Comparison of ENCODE assay signal across 1 cellular context in genomic region chr2:176269319-176270099, GRCh38.
TF ChIP-seq lines count a peak whose summit lies in the region.

Gene MTX2, plus strand, starts transcription at chr2:176269442. Its CDS starts 188 bp downstream, at chr2:176269630.

TF ChIP-seq in HepG2, 621 proteins besides CTCF, POLR2A, EP300 and RAD21 (continued from another document and continues in another):
- peak; percentile 92; the same call in 1 of the 2 replicates for TF ChIP-seq ZNF33B (CRISPR knock-in tag; IDR thresholded peaks at IDR 0.05)
- TF ChIP-seq ATF7-NPFF (CRISPR knock-in tag; IDR thresholded peaks at IDR 0.05; ENCODE audit: low read depth): peak; percentile 98
- peak; percentile 76; the same call in 1 of the 2 replicates for TF ChIP-seq ZNF691 (CRISPR knock-in tag; IDR thresholded peaks at IDR 0.05; ENCODE audit: borderline replicate concordance, low read depth)
- TF ChIP-seq ZNF280B (CRISPR knock-in tag; IDR thresholded peaks at IDR 0.05; ENCODE audit: borderline replicate concordance): peak; percentile 89
- no peak for TF ChIP-seq NBN (conservative IDR thresholded peaks at IDR 0.05)
- TF ChIP-seq ZSCAN31 (CRISPR knock-in tag; IDR thresholded peaks at IDR 0.05; ENCODE audit: low read depth): peak; percentile 98
- peak; percentile 96 for TF ChIP-seq SRY (CRISPR knock-in tag; IDR thresholded peaks at IDR 0.05)
- TF ChIP-seq ZNF850 (CRISPR knock-in tag; conservative IDR thresholded peaks at IDR 0.05): no peak
- TF ChIP-seq KDM2A (CRISPR knock-in tag; IDR thresholded peaks at IDR 0.05; ENCODE audit: borderline replicate concordance, low read depth): peak; percentile 97
- peak; percentile 91; the same call in 1 of the 2 replicates for TF ChIP-seq ZNF337 (CRISPR knock-in tag; IDR thresholded peaks at IDR 0.05; ENCODE audit: borderline replicate concordance, low read depth)
- TF ChIP-seq ATF4 (CRISPR knock-in tag; IDR thresholded peaks at IDR 0.05): peak in 1 of 2 experiments; percentile 66; a peak in 2 of 4 replicates
- TF ChIP-seq KAT7 (CRISPR knock-in tag; IDR thresholded peaks at IDR 0.05; ENCODE audit: borderline replicate concordance): peak; percentile 98
- TF ChIP-seq ZNF484 (CRISPR knock-in tag; IDR thresholded peaks at IDR 0.05; ENCODE audit: borderline replicate concordance, low read depth): peak; percentile 72; the same call in 1 of the 2 replicates
- peak; percentile 47; the same call in 1 of the 2 replicates for TF ChIP-seq RFX5 (IDR thresholded peaks at IDR 0.05; ENCODE audit: low read depth, low read length)
- peak; percentile 81 for TF ChIP-seq TFDP2 (CRISPR knock-in tag; IDR thresholded peaks at IDR 0.05)
- TF ChIP-seq HDAC1 (CRISPR knock-in tag; IDR thresholded peaks at IDR 0.05): peak; percentile 82
- TF ChIP-seq GATAD2A (CRISPR knock-in tag; IDR thresholded peaks at IDR 0.05): peak; percentile 76
- TF ChIP-seq ZNF644 (CRISPR knock-in tag; IDR thresholded peaks at IDR 0.05; ENCODE audit: low read depth): 0 out of 2 replicates have a peak, but pooled peaks have one; percentile 49
- TF ChIP-seq ZNF816 (CRISPR knock-in tag; IDR thresholded peaks at IDR 0.05; ENCODE audit: borderline replicate concordance): no peak
- TF ChIP-seq ZNF879 (CRISPR knock-in tag; IDR thresholded peaks at IDR 0.05): peak; percentile 92; the same call in 1 of the 2 replicates
- TF ChIP-seq ZNF639 (CRISPR knock-in tag; conservative IDR thresholded peaks at IDR 0.05): no peak; the same call in 1 of the 2 replicates
- TF ChIP-seq ZNF430 (CRISPR knock-in tag; IDR thresholded peaks at IDR 0.05): peak; percentile 66
- peak; percentile 65; the same call in 1 of the 2 replicates for TF ChIP-seq MIER3 (CRISPR knock-in tag; IDR thresholded peaks at IDR 0.05; ENCODE audit: borderline replicate concordance)
- TF ChIP-seq TRIM22 (IDR thresholded peaks at IDR 0.05): no peak
- TF ChIP-seq PHF21A (CRISPR knock-in tag; IDR thresholded peaks at IDR 0.05): peak; percentile 93
- peak; percentile 95 for TF ChIP-seq GATAD1 (CRISPR knock-in tag; IDR thresholded peaks at IDR 0.05)
- no peak for TF ChIP-seq DPF2 (CRISPR knock-in tag; IDR thresholded peaks at IDR 0.05; ENCODE audit: borderline replicate concordance, low read depth)
- no peak for TF ChIP-seq ZBTB46 (CRISPR knock-in tag; IDR thresholded peaks at IDR 0.05; ENCODE audit: borderline replicate concordance)
- no peak for TF ChIP-seq TERF1 (CRISPR knock-in tag; IDR thresholded peaks at IDR 0.05)
- 0 out of 2 replicates have a peak, but pooled peaks have one; percentile 76 for TF ChIP-seq LBX2 (CRISPR knock-in tag; IDR thresholded peaks at IDR 0.05; ENCODE audit: borderline replicate concordance)
- no peak for TF ChIP-seq NFE2 (CRISPR knock-in tag; IDR thresholded peaks at IDR 0.05)
- peak; percentile 51; the same call in 1 of the 2 replicates for TF ChIP-seq TEF (CRISPR knock-in tag; IDR thresholded peaks at IDR 0.05)
- TF ChIP-seq GPN1 (CRISPR knock-in tag; IDR thresholded peaks at IDR 0.05; ENCODE audit: borderline replicate concordance): no peak
- TF ChIP-seq SATB2 (CRISPR knock-in tag; IDR thresholded peaks at IDR 0.05): peak; percentile 79; the same call in 1 of the 2 replicates
- peak; percentile 28; the same call in 1 of the 2 replicates for TF ChIP-seq XBP1 (CRISPR knock-in tag; IDR thresholded peaks at IDR 0.05)
- TF ChIP-seq ZNF12 (CRISPR knock-in tag; IDR thresholded peaks at IDR 0.05): peak; percentile 30; the same call in 1 of the 2 replicates
- peak; percentile 78; the same call in 1 of the 2 replicates for TF ChIP-seq MTA1 (CRISPR knock-in tag; IDR thresholded peaks at IDR 0.05; ENCODE audit: borderline replicate concordance)
- TF ChIP-seq ZNF333 (CRISPR knock-in tag; IDR thresholded peaks at IDR 0.05; ENCODE audit: borderline replicate concordance): peak; percentile 95
- TF ChIP-seq STAT5B (CRISPR knock-in tag; IDR thresholded peaks at IDR 0.05): peak; percentile 85
- TF ChIP-seq ZNF234 (CRISPR knock-in tag; conservative IDR thresholded peaks at IDR 0.05): peak; percentile 92; the same call in 1 of the 2 replicates
- peak; percentile 98 for TF ChIP-seq KMT2A (CRISPR knock-in tag; IDR thresholded peaks at IDR 0.05)
- no peak for TF ChIP-seq REXO4 (CRISPR knock-in tag; IDR thresholded peaks at IDR 0.05; ENCODE audit: borderline replicate concordance)
- TF ChIP-seq ZNF747 (CRISPR knock-in tag; IDR thresholded peaks at IDR 0.05; ENCODE audit: borderline replicate concordance): peak; percentile 97
- peak; percentile 69; the same call in 1 of the 2 replicates for TF ChIP-seq TIGD3 (CRISPR knock-in tag; IDR thresholded peaks at IDR 0.05; ENCODE audit: borderline replicate concordance)
- TF ChIP-seq REST (IDR thresholded peaks at IDR 0.05; ENCODE audit: borderline replicate concordance in 1 of 2, low read depth in 1 of 2, low read length in 2 of 2): peak in 1 of 2 experiments; percentile 60; a peak in 1 of 4 replicates
